Comparison of ENCODE assay signal across 21 cellular contexts in the genomic region with DNA sequence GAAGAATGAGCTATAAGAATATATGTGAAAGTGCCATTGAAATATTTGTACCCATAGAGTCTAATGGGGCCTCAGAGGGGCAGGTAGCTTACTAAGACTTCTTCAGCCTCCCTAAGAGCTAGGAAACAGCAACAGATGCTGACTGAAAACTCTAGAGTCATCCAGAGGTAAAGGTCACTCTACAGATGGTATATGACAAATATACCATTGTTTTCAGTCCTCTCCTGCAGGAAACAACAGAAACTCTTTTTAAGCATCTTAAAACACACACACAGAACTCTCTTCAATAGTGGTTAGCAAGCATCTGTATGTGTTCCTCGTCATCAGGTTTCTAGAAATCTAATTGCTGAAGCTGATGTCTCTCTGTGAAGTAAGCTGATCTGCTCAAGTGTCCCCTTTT.
DNase-seq lines count a peak whose midpoint lies in the region; ATAC-seq, FAIRE-seq and TF ChIP-seq lines count a peak whose summit lies in the region.
"Had no signal": no experiment of that assay in that cellular context is flagged by ENCODE, and none has a peak within 500 bp of the region (broad histone marks: within the 10 kb centered on the region; RNA-seq: fewer than 3 reads in every experiment).

No MANE protein-coding gene starts in this region.

- H3K27me3 Mint-ChIP-seq in activated CD8-positive, alpha-beta T cell treated with anti-CD3 and anti-CD28 coated beads for 36 hours, result no peaks in the 10 kb centered on the region
- no peaks in the 10 kb centered on the region for H3K27me3 Mint-ChIP-seq in activated CD8-positive, alpha-beta T cell treated with anti-CD3 and anti-CD28 coated beads, Interleukin-2, amount 10 ng/mL, durations not matched to agents 7 days and 5 days (ENCODE audit: low read depth)
- no peaks in the 10 kb centered on the region for H3K27me3 Mint-ChIP-seq in T-helper 17 cell

- H3K4me1 Mint-ChIP-seq in activated CD8-positive, alpha-beta T cell treated with anti-CD3 and anti-CD28 coated beads for 36 hours (ENCODE audit: low read depth), result peaks cover 22% of the 10 kb centered on the region
- peaks cover 11% of the 10 kb centered on the region for H3K4me1 Mint-ChIP-seq in activated CD8-positive, alpha-beta T cell treated with anti-CD3 and anti-CD28 coated beads, Interleukin-2, amount 10 ng/mL, durations not matched to agents 7 days and 5 days (ENCODE audit: low read depth)
- H3K4me1 Mint-ChIP-seq in T-helper 17 cell, result peaks cover 8% of the 10 kb centered on the region

- H3K9me3 Mint-ChIP-seq in activated CD8-positive, alpha-beta T cell treated with anti-CD3 and anti-CD28 coated beads for 36 hours, result peaks cover 6% of the 10 kb centered on the region
- no peaks in the 10 kb centered on the region for H3K9me3 Mint-ChIP-seq in activated CD8-positive, alpha-beta T cell treated with anti-CD3 and anti-CD28 coated beads, Interleukin-2, amount 10 ng/mL, durations not matched to agents 7 days and 5 days (ENCODE audit: insufficient read depth)

- H3K4me3 Mint-ChIP-seq in activated CD8-positive, alpha-beta T cell treated with anti-CD3 and anti-CD28 coated beads for 36 hours, result no peak overlapping the region
- no peak overlapping the region for H3K4me3 Mint-ChIP-seq in activated CD8-positive, alpha-beta T cell treated with anti-CD3 and anti-CD28 coated beads, Interleukin-2, amount 10 ng/mL, durations not matched to agents 7 days and 5 days
- H3K4me3 Mint-ChIP-seq in T-helper 17 cell, result no peak overlapping the region
- H3K4me3 Mint-ChIP-seq: CD14-positive monocyte had no signal

- no peak for TF ChIP-seq POLR2A in GM12891 (IDR thresholded peaks at IDR 0.05; ENCODE audit: low read depth, low read length)

- intact Hi-C loops in activated CD8-positive, alpha-beta T cell treated with anti-CD3 and anti-CD28 coated beads for 36 hours (cut with micrococcal nuclease), result no loop called here

- CTCF ChIA-PET in activated CD8-positive, alpha-beta T cell treated with anti-CD3 and anti-CD28 coated beads for 36 hours (lab: Charles Lee), result interaction anchor here (0.6 to 1.2 kb wide), 2 partner anchors 9 to 29 kb away, joined by 3 to 4 read pairs; no protein-coding TSS in a partner anchor
- CTCF ChIA-PET in activated CD8-positive, alpha-beta T cell treated with anti-CD3 and anti-CD28 coated beads, Interleukin-2, amount 10 ng/mL, durations not matched to agents 7 days and 5 days (lab: Charles Lee), result interaction anchor here (0.8 to 1.5 kb wide), 3 partner anchors 10 to 272 kb away, joined by 3 to 4 read pairs (median 4); no protein-coding TSS in a partner anchor

- no peak for DNase-seq in activated CD8-positive, alpha-beta T cell treated with anti-CD3 and anti-CD28 coated beads for 36 hours
- no peak for DNase-seq in activated CD8-positive, alpha-beta T cell treated with anti-CD3 and anti-CD28 coated beads, Interleukin-2, amount 10 ng/mL, durations not matched to agents 7 days and 5 days
- no peak for DNase-seq in GM19239 (ENCODE audit: insufficient read length, low spot score)
- no peak for DNase-seq in T-helper 17 cell
- DNase-seq in COLO668 (lab: John Stamatoyannopoulos, UW; ENCODE audit: unreplicated experiment), result no peak
- DNase-seq in GM12891 (ENCODE audit: insufficient read length, low spot score), result no peak
- no peak for DNase-seq in GDM1 (lab: John Stamatoyannopoulos, UW)
- DNase-seq: AML-193, DMS153, IMR-90, Karpas-422, NCI-H1694 treated with DMSO at 0.1 percent for 48 hours, NCI-H2081 treated with DMSO at 0.1 percent for 48 hours, NCI-H2171 treated with DMSO at 0.1 percent for 48 hours, NCI-H446 treated with DMSO at 0.1 percent for 48 hours, NCI-H526 treated with DMSO at 0.1 percent for 48 hours had no signal

- FAIRE-seq in GM19239 (lab: Jason Lieb, UNC), result peak; percentile 11
- no peak for FAIRE-seq in GM12891 (lab: Jason Lieb, UNC)
- FAIRE-seq: G401.6, H54 had no signal

- no peak overlapping the region for H3K27ac Mint-ChIP-seq in activated CD8-positive, alpha-beta T cell treated with anti-CD3 and anti-CD28 coated beads for 36 hours
- H3K27ac Mint-ChIP-seq in activated CD8-positive, alpha-beta T cell treated with anti-CD3 and anti-CD28 coated beads, Interleukin-2, amount 10 ng/mL, durations not matched to agents 7 days and 5 days, result no peak overlapping the region
- peak overlapping the region; percentile 11 for H3K27ac Mint-ChIP-seq in T-helper 17 cell
- H3K27ac Mint-ChIP-seq: CD14-positive monocyte had no signal

- peak; percentile 27 for ATAC-seq in activated CD8-positive, alpha-beta T cell treated with anti-CD3 and anti-CD28 coated beads for 36 hours
- no peak for ATAC-seq in activated CD8-positive, alpha-beta T cell treated with anti-CD3 and anti-CD28 coated beads, Interleukin-2, amount 10 ng/mL, durations not matched to agents 7 days and 5 days
- no peak for ATAC-seq in T-helper 17 cell
- ATAC-seq: Right ventricle myocardium inferior had no signal

- no peaks in the 10 kb centered on the region for H3K9me3 ChIP-seq in T-helper 17 cell (ENCODE audit: control insufficient read depth, low read length, poor library complexity, severe bottlenecking)
- H3K9me3 ChIP-seq: SJSA1 had no signal

- no peak for TF ChIP-seq CTCF in activated CD8-positive, alpha-beta T cell treated with anti-CD3 and anti-CD28 coated beads for 36 hours (IDR thresholded peaks at IDR 0.05)

- no peaks in the 10 kb centered on the region for H3K36me3 Mint-ChIP-seq in activated CD8-positive, alpha-beta T cell treated with anti-CD3 and anti-CD28 coated beads for 36 hours (ENCODE audit: low read depth)
- no peaks in the 10 kb centered on the region for H3K36me3 Mint-ChIP-seq in activated CD8-positive, alpha-beta T cell treated with anti-CD3 and anti-CD28 coated beads, Interleukin-2, amount 10 ng/mL, durations not matched to agents 7 days and 5 days (ENCODE audit: low read depth)
- no peaks in the 10 kb centered on the region for H3K36me3 Mint-ChIP-seq in T-helper 17 cell (ENCODE audit: low read depth)
- H3K36me3 Mint-ChIP-seq: CD14-positive monocyte had no signal

- POLR2A ChIA-PET in activated CD8-positive, alpha-beta T cell treated with anti-CD3 and anti-CD28 coated beads for 36 hours (lab: Charles Lee), result no interaction called here
- POLR2A ChIA-PET in activated CD8-positive, alpha-beta T cell treated with anti-CD3 and anti-CD28 coated beads, Interleukin-2, amount 10 ng/mL, durations not matched to agents 7 days and 5 days (lab: Charles Lee), result interaction anchor here (1.5 kb wide), 1 partner anchor 26 kb away, joined by 7 read pairs; no protein-coding TSS in a partner anchor

TF ChIP-seq in GM12891, 5 proteins besides CTCF, POLR2A, EP300 and RAD21:
- TF ChIP-seq POLR2AphosphoS5 (IDR thresholded peaks at IDR 0.05; ENCODE audit: low read depth, low read length) (no peak), TAF1 (IDR thresholded peaks at IDR 0.05; ENCODE audit: low read depth, low read length) (no peak), PAX5 (IDR thresholded peaks at IDR 0.05; ENCODE audit: insufficient read depth, low read length, severe bottlenecking) (no peak), POU2F2 (IDR thresholded peaks at IDR 0.05; ENCODE audit: low read depth, low read length) (no peak), SPI1 (IDR thresholded peaks at IDR 0.05; ENCODE audit: low read depth, low read length) (no peak)
TF ChIP-seq in GM12891: peak in this region for 0.
